ENCODE assay signal across 1 cellular context in genomic region chr22:25741692-25742626, GRCh38.
TF ChIP-seq lines count a peak whose summit lies in the region.

MYO18B (plus strand) TSS chr22:25742188; CDS start chr22:25761093, 18,905 bp downstream.

TF ChIP-seq in K562, 482 proteins besides CTCF, POLR2A, EP300 and RAD21 (continued from another document and continues in another):
- TF ChIP-seq GTF3C2 (IDR thresholded peaks at IDR 0.05; ENCODE audit: borderline replicate concordance, extremely low read depth, insufficient read length) (no peak), KLF10 (CRISPR knock-in tag; IDR thresholded peaks at IDR 0.05) (no peak), PRMT5 (CRISPR knock-in tag; IDR thresholded peaks at IDR 0.05) (no peak), TAF1 (IDR thresholded peaks at IDR 0.05; ENCODE audit: control insufficient read depth, extremely low read depth, insufficient read depth, low read length, severe bottlenecking) (peak; percentile 50), SREBF2 (CRISPR knock-in tag; IDR thresholded peaks at IDR 0.05) (no peak), SMARCE1 (IDR thresholded peaks at IDR 0.05) (peak; percentile 47; the same call in 1 of the 2 replicates), E2F5 (CRISPR knock-in tag; IDR thresholded peaks at IDR 0.05) (no peak), MEF2D (tag; conservative IDR thresholded peaks at IDR 0.05; ENCODE audit: low read depth) (peak; percentile 95), KHSRP (IDR thresholded peaks at IDR 0.05) (no peak), ETS1 (conservative IDR thresholded peaks at IDR 0.05; ENCODE audit: control insufficient read depth, low read depth, low read length) (no peak), ZNF431 (CRISPR knock-in tag; IDR thresholded peaks at IDR 0.05) (no peak), AFF4 (CRISPR knock-in tag; IDR thresholded peaks at IDR 0.05) (0 out of 2 replicates have a peak, but pooled peaks have one; percentile 84), ZSCAN32 (CRISPR knock-in tag; IDR thresholded peaks at IDR 0.05) (no peak), ZNF589 (CRISPR knock-in tag; IDR thresholded peaks at IDR 0.05; ENCODE audit: low read depth) (peak; percentile 85; the same call in 1 of the 2 replicates), KDM1A (IDR thresholded peaks at IDR 0.05) (0 out of 4 replicates have a peak, but pooled peaks of 1 of the 2 experiments have one; percentile 21), GATAD2A (IDR thresholded peaks at IDR 0.05) (peak; percentile 19; the same call in 1 of the 2 replicates), HMG20B (CRISPR knock-in tag; IDR thresholded peaks at IDR 0.05) (no peak), ZNF449 (CRISPR knock-in tag; IDR thresholded peaks at IDR 0.05) (no peak), RBM17 (IDR thresholded peaks at IDR 0.05; ENCODE audit: borderline replicate concordance, low read depth, low read length) (no peak), ETS2 (tag; IDR thresholded peaks at IDR 0.05; ENCODE audit: borderline replicate concordance, poor library complexity, severe bottlenecking) (no peak), SPI1 (IDR thresholded peaks at IDR 0.05; ENCODE audit: borderline replicate concordance, low read depth, low read length) (no peak), TFAP4 (CRISPR knock-in tag; IDR thresholded peaks at IDR 0.05; ENCODE audit: borderline replicate concordance) (peak; percentile 91), BCLAF1 (IDR thresholded peaks at IDR 0.05; ENCODE audit: borderline replicate concordance in 1 of 2, control insufficient read depth in 1 of 2, low read depth in 2 of 2, low read length in 1 of 2) (no peak), PHB2 (IDR thresholded peaks at IDR 0.05; ENCODE audit: low read depth) (no peak), IRF9 (tag; IDR thresholded peaks at IDR 0.05) (no peak), XRCC5 (IDR thresholded peaks at IDR 0.05; ENCODE audit: low read depth, low read length) (no peak), ZNF212 (CRISPR knock-in tag; IDR thresholded peaks at IDR 0.05) (no peak), ZNF696 (CRISPR knock-in tag; conservative IDR thresholded peaks at IDR 0.05) (no peak), TSHZ1 (CRISPR knock-in tag; IDR thresholded peaks at IDR 0.05) (no peak), MAFK (IDR thresholded peaks at IDR 0.05; ENCODE audit: low read length) (no peak), DACH1 (IDR thresholded peaks at IDR 0.05; ENCODE audit: partially characterized antibody) (peak; percentile 63), NCOA2 (IDR thresholded peaks at IDR 0.05; ENCODE audit: partially characterized antibody in 2 of 2) (no peak), NR0B1 (IDR thresholded peaks at IDR 0.05; ENCODE audit: partially characterized antibody) (no peak)
